8 cellular contexts compared by ENCODE assay signal in genomic region chr6:17042422-17043147, GRCh38. TPM values are rescaled to one million over a fixed set of nuclear protein-coding genes. Genes with fewer than 3 reads are reported as not detected.
DNase-seq lines count a peak whose midpoint lies in the region; ATAC-seq and TF ChIP-seq lines count a peak whose summit lies in the region.

No MANE protein-coding gene starts in this region.

- H3K79me2 ChIP-seq in neural progenitor cell (ENCODE audit: low read depth): no peaks in the 10 kb centered on the region

- H3K9me3 ChIP-seq in SJSA1 (replicated peaks) (no peaks in the 10 kb centered on the region), neural progenitor cell (ENCODE audit: low read depth) (no peaks in the 10 kb centered on the region)

- no peaks in the 10 kb centered on the region for H4K20me1 ChIP-seq in neural progenitor cell (ENCODE audit: low read depth)

- no peaks in the 10 kb centered on the region for H3K27me3 Mint-ChIP-seq in neural progenitor cell (ENCODE audit: insufficient read depth, low read depth)
- peaks cover 24% of the 10 kb centered on the region for H3K27me3 Mint-ChIP-seq in T-helper 2 cell treated with Interferon-gamma antibody and Interleukin-4, amounts not matched to agents 5 μg/mL and 100 μg/mL, for 36 hours (ENCODE audit: low read depth)

- no peak overlapping the region for H3K9ac ChIP-seq in neural progenitor cell

- H3K27me3 ChIP-seq in SJSA1 (replicated peaks) (no peaks in the 10 kb centered on the region), neural progenitor cell (no peaks in the 10 kb centered on the region)

- H3K27ac ChIP-seq in SJSA1 (peak overlapping the region; percentile 64), neural progenitor cell (no peak overlapping the region)

- DNase-seq in Daoy (ENCODE audit: low read depth): peak; percentile 92
- peak; percentile 84 to 86 for DNase-seq in SJSA1 (ENCODE audit: low read depth in 1 of 2, low spot score in 2 of 2)
- peak; percentile 51 to 75 for DNase-seq in foreskin fibroblast
- peak; percentile 82 for DNase-seq in neural progenitor cell (ENCODE audit: low spot score)
- no peak for DNase-seq in NCI-H1436 treated with DMSO at 0.1 percent for 48 hours (lab: John Stamatoyannopoulos, UW)
- no peak for DNase-seq in T-helper 2 cell treated with Interferon-gamma antibody and Interleukin-4, amounts not matched to agents 5 μg/mL and 100 μg/mL, for 36 hours (ENCODE audit: low spot score)
- DNase-seq in retina: no peak

- H3K4me3 Mint-ChIP-seq in neural progenitor cell: peak overlapping the region; percentile 36
- no peak overlapping the region for H3K4me3 Mint-ChIP-seq in T-helper 2 cell treated with Interferon-gamma antibody and Interleukin-4, amounts not matched to agents 5 μg/mL and 100 μg/mL, for 36 hours

- peaks cover 6% of the 10 kb centered on the region for H3K4me1 Mint-ChIP-seq in neural progenitor cell
- no peaks in the 10 kb centered on the region for H3K4me1 Mint-ChIP-seq in T-helper 2 cell treated with Interferon-gamma antibody and Interleukin-4, amounts not matched to agents 5 μg/mL and 100 μg/mL, for 36 hours (ENCODE audit: low read depth)

- no peaks in the 10 kb centered on the region for H3K36me3 Mint-ChIP-seq in neural progenitor cell
- H3K36me3 Mint-ChIP-seq in T-helper 2 cell treated with Interferon-gamma antibody and Interleukin-4, amounts not matched to agents 5 μg/mL and 100 μg/mL, for 36 hours (ENCODE audit: low read depth): no peaks in the 10 kb centered on the region

- H3K27ac Mint-ChIP-seq in neural progenitor cell: no peak overlapping the region
- no peak overlapping the region for H3K27ac Mint-ChIP-seq in T-helper 2 cell treated with Interferon-gamma antibody and Interleukin-4, amounts not matched to agents 5 μg/mL and 100 μg/mL, for 36 hours

- no peak for ATAC-seq in GM21717 (IDR thresholded peaks at IDR 0.05; ENCODE audit: unreplicated experiment)

- TF ChIP-seq CTCF in foreskin fibroblast (IDR thresholded peaks at IDR 0.05; ENCODE audit: low read depth, low read length): peak; percentile 17
- TF ChIP-seq CTCF in neural progenitor cell (IDR thresholded peaks at IDR 0.05): peak; percentile 54

- H3F3A ChIP-seq in neural progenitor cell (ENCODE audit: low read depth): no peaks in the 10 kb centered on the region

- no peaks in the 10 kb centered on the region for H3K36me3 ChIP-seq in SJSA1
- no peaks in the 10 kb centered on the region for H3K36me3 ChIP-seq in neural progenitor cell

- H3K9me3 Mint-ChIP-seq in neural progenitor cell: no peaks in the 10 kb centered on the region
- H3K9me3 Mint-ChIP-seq in T-helper 2 cell treated with Interferon-gamma antibody and Interleukin-4, amounts not matched to agents 5 μg/mL and 100 μg/mL, for 36 hours: no peaks in the 10 kb centered on the region

- H3K4me2 ChIP-seq in neural progenitor cell: peak overlapping the region; percentile 35

- H3K4me3 ChIP-seq in SJSA1: no peak overlapping the region
- H3K4me3 ChIP-seq in foreskin fibroblast (ENCODE audit: low read depth in 1 of 2, low read length in 2 of 2): no peak overlapping the region
- no peak overlapping the region for H3K4me3 ChIP-seq in neural progenitor cell

- H2AFZ ChIP-seq in neural progenitor cell (replicated peaks): peak overlapping the region; percentile 59

- peaks cover 30% of the 10 kb centered on the region for H3K4me1 ChIP-seq in SJSA1 (replicated peaks)
- H3K4me1 ChIP-seq in neural progenitor cell: peaks cover 10% of the 10 kb centered on the region

RNA-seq across cellular contexts. Expression of gene STMND1, which starts 59.3 kb away (rescaled TPM):
- 0.29 and 0.33 TPM in 2 replicates for total RNA-seq in Daoy (2014; rRNA removed; shearing (Covaris generic))
- 1.00 TPM in 1 of 2 replicates, not detected in the other for total RNA-seq in SJSA1 (2014; rRNA removed; shearing (Covaris generic))
- total RNA-seq in neural progenitor cell (ENCODE audit: low replicate concordance): not detected in 2 replicates

Comparison
In these comparisons a context has a peak if more than half of its experiments do, and no peak if none do; other contexts are left out.
1. DNase-seq: peak in Daoy (single experiment), SJSA1 (2 of 2), foreskin fibroblast (2 of 2) and neural progenitor cell (single experiment); none in NCI-H1436 treated with DMSO at 0.1 percent for 48 hours (single experiment), T-helper 2 cell treated with Interferon-gamma antibody and Interleukin-4, amounts not matched to agents 5 μg/mL and 100 μg/mL, for 36 hours (single experiment) and retina (single experiment).